In the genomic region with DNA sequence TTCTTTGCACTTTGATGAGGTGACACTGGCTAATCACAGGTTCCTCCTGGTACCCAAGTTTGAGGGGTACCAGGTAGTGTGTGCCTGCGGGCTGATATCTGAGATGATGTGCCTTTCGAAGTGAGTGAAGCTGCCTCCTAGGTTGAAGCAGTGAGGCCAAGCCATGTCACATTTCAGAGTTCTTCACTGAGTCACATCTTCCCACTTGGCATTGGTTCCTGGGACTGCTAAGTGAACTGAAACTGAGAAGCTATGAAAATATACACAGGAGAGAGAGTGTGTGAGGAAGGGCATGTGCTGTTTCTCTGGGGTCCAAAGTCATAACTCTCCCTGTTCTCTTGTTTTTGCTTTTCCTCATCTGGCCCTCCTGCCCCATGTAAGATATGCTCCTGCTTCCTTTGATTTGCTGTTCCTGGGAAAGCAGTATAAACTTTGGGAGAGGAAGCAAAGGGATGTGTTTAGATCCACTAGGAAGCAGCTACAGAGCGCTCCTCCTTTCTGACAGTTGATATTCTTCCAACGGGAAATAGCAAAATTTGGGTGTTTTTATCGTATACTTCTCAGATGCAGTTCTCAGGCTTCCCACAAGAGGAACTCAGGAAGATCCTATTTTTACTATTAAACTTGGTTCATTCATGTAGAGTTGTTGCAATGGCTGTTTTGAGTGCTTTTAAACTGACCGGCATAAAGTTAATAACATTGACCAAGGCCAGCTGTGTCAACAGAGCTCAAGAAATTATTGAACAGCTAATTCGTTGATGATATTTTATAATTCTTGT, we compare ENCODE assay signal across 19 cellular contexts.
DNase-seq lines count a peak whose midpoint lies in the region; ATAC-seq and TF ChIP-seq lines count a peak whose summit lies in the region.
"Had no signal": no experiment of that assay in that cellular context is flagged by ENCODE, and none has a peak within 500 bp of the region (broad histone marks: within the 10 kb centered on the region; RNA-seq: fewer than 3 reads in every experiment).

No MANE protein-coding gene starts in this region.

- no peak overlapping the region for H3K4me2 ChIP-seq in IMR-90 (ENCODE audit: low read depth, low read length)

- H4K5ac ChIP-seq in IMR-90 (ENCODE audit: low read depth, low read length), result no peak overlapping the region

- no peak overlapping the region for H2BK120ac ChIP-seq in IMR-90 (ENCODE audit: low read depth, low read length)

- no peak overlapping the region for H3K56ac ChIP-seq in IMR-90 (ENCODE audit: extremely low read depth, insufficient read depth, low read length)

- no peak overlapping the region for H2BK20ac ChIP-seq in IMR-90 (ENCODE audit: low read depth, low read length)

- no peak overlapping the region for H3K4me3 ChIP-seq in IMR-90 (ENCODE audit: insufficient read depth, low read depth, low read length)
- H3K4me3 ChIP-seq in brain microvascular endothelial cell (ENCODE audit: low read depth, low read length), result no peak overlapping the region
- H3K4me3 ChIP-seq: breast epithelium, HAP-1 had no signal

- 53% methylated on average over 2 of the region's 7 CpGs; no CpG with 5 or more reads in 1 of the 2 experiments for WGBS in IMR-90 (ENCODE audit: extremely low coverage in 2 of 2, insufficient read length in 1 of 2), 2 experiments

- H3K14ac ChIP-seq in IMR-90 (replicated peaks; ENCODE audit: low read depth, low read length), result peak overlapping the region; percentile 25; the same call in 1 of the 2 replicates

- H3K4me1 ChIP-seq in IMR-90 (ENCODE audit: control insufficient read depth, insufficient read depth, low read length), result peaks cover 6% of the 10 kb centered on the region
- H3K4me1 ChIP-seq: breast epithelium, HAP-1 had no signal

- no peak overlapping the region for H3K23ac ChIP-seq in IMR-90 (ENCODE audit: low read depth, low read length)

- peak overlapping the region; percentile 3 for H2AK9ac ChIP-seq in IMR-90 (replicated peaks; ENCODE audit: low read depth, low read length, poor library complexity)

- CTCF ChIA-PET in IMR-90 (lab: Yijun Ruan, JAX), result interaction anchor here (0.6 to 2.8 kb wide), 4 partner anchors 8 to 32 kb away, joined by 3 to 14 read pairs (median 4); no protein-coding TSS in a partner anchor

- no peaks in the 10 kb centered on the region for H3K36me3 ChIP-seq in IMR-90 (ENCODE audit: control insufficient read depth, insufficient read depth, low read length)
- H3K36me3 ChIP-seq in brain microvascular endothelial cell (replicated peaks), result no peaks in the 10 kb centered on the region
- H3K36me3 ChIP-seq: breast epithelium, HAP-1 had no signal

- H3K9me3 ChIP-seq in IMR-90 (ENCODE audit: control insufficient read depth, insufficient read depth, low read length), result peaks cover 4% of the 10 kb centered on the region; the same call in 1 of the 2 replicates

- ATAC-seq in IMR-90 (ENCODE audit: low read depth), result peak; percentile 85
- ATAC-seq in GM18861 (IDR thresholded peaks at IDR 0.05; ENCODE audit: unreplicated experiment), result no peak
- ATAC-seq in GM21825 (IDR thresholded peaks at IDR 0.05; ENCODE audit: unreplicated experiment), result no peak
- ATAC-seq in HG02973 (IDR thresholded peaks at IDR 0.05; ENCODE audit: unreplicated experiment), result no peak

- H3K9ac ChIP-seq in IMR-90 (ENCODE audit: low read depth, low read length), result peak overlapping the region; percentile 34; the same call in 1 of the 2 replicates

- H4K8ac ChIP-seq in IMR-90 (ENCODE audit: low read depth in 2 of 2, low read length in 2 of 2), result 0 out of 4 replicates have a peak overlapping the region, but pooled peaks of 1 of the 2 experiments have one; percentile 14

- no peak overlapping the region for H4K91ac ChIP-seq in IMR-90 (ENCODE audit: insufficient read depth, low read depth, low read length)

- H3K4ac ChIP-seq in IMR-90 (ENCODE audit: low read depth, low read length), result 0 out of 2 replicates have a peak overlapping the region, but pooled peaks have one; percentile 15

- no peak for TF ChIP-seq POLR2A in IMR-90 (IDR thresholded peaks at IDR 0.05; ENCODE audit: low read depth, low read length)

- DNase-seq in AG08395 (ENCODE audit: low spot score) (peak; percentile 44), IMR-90 (peak; percentile 78), brain microvascular endothelial cell (no peak), kidney tubule cell (ENCODE audit: low spot score) (peak; percentile 16), A172 (ENCODE audit: low spot score) (no peak)
- DNase-seq: activated CD4-positive, alpha-beta T cell treated with anti-CD3 and anti-CD28 coated beads, Interleukin-2, amount 10 ng/mL, durations not matched to agents 24 days and 14 days; GDM1; immature natural killer cell; Kasumi-1; NCI-H1694; NCI-H345; nephron progenitor cell; SHP77; stimulated activated naive CD4-positive, alpha-beta T cell treated with Interleukin-2 at 50 U/mL for 16 hours had no signal

- in situ Hi-C loops in IMR-90 (cut with MboI; ENCODE audit: low sequenced_read_pairs) (no loop called here), brain microvascular endothelial cell (cut with HindIII; ENCODE audit: low pct_ligation_motif_present, low sequenced_read_pairs) (no loop called here)

- no peaks in the 10 kb centered on the region for H3K9me1 ChIP-seq in IMR-90 (ENCODE audit: insufficient read depth, low read length)

- POLR2A ChIA-PET in IMR-90 (lab: Charles Lee; ENCODE audit: unreplicated experiment), result no interaction called here

- H3K27ac ChIP-seq in IMR-90 (ENCODE audit: insufficient read depth, low read length) (peak overlapping the region; percentile 26; the same call in 1 of the 2 replicates), brain microvascular endothelial cell (no peak overlapping the region)
- H3K27ac ChIP-seq: breast epithelium had no signal

- H2AFZ ChIP-seq in IMR-90 (replicated peaks; ENCODE audit: low read length, poor library complexity), result peak overlapping the region; percentile 57

- no TSS peak for BruUV-seq in IMR-90 (replicated peaks; lab: Mats Ljungman, UMichigan)

- no peak overlapping the region for H2BK5ac ChIP-seq in IMR-90 (ENCODE audit: low read depth, low read length, poor library complexity, severe bottlenecking)

- H3K18ac ChIP-seq in IMR-90 (ENCODE audit: low read depth, low read length), result 0 out of 2 replicates have a peak overlapping the region, but pooled peaks have one; percentile 18

- no peak for TF ChIP-seq RAD21 in IMR-90 (IDR thresholded peaks at IDR 0.05; ENCODE audit: low read length)

- H2BK15ac ChIP-seq in IMR-90 (ENCODE audit: low read depth, low read length), result peak overlapping the region; percentile 55; the same call in 2 of the 3 replicates

- TF ChIP-seq CTCF in IMR-90 (conservative IDR thresholded peaks at IDR 0.05; ENCODE audit: low read depth, low read length) (no peak), brain microvascular endothelial cell (IDR thresholded peaks at IDR 0.05; ENCODE audit: low read depth, low read length, missing control alignments) (peak; percentile 20)

- dilution Hi-C loops in IMR-90 (cut with HindIII; ENCODE audit: low sequenced_read_pairs, unreplicated experiment), result no loop called here

- H3K79me1 ChIP-seq in IMR-90 (ENCODE audit: low read depth in 1 of 2, low read length in 2 of 2), result no peaks in the 10 kb centered on the region

- no peaks in the 10 kb centered on the region for H3K27me3 ChIP-seq in IMR-90 (ENCODE audit: control insufficient read depth, insufficient read depth, low read length)
- H3K27me3 ChIP-seq in brain microvascular endothelial cell (replicated peaks), result no peaks in the 10 kb centered on the region
- H3K27me3 ChIP-seq: breast epithelium had no signal

- no peaks in the 10 kb centered on the region for H4K20me1 ChIP-seq in IMR-90 (ENCODE audit: insufficient read depth, low read length)

- no peak overlapping the region for H2AK5ac ChIP-seq in IMR-90 (ENCODE audit: low read depth, low read length)

- intact Hi-C loops in IMR-90 (cut with micrococcal nuclease), result no loop called here

TF ChIP-seq in IMR-90, 13 proteins besides CTCF, POLR2A, EP300 and RAD21:
- TF ChIP-seq FOS (IDR thresholded peaks at IDR 0.05; ENCODE audit: low read depth, low read length), result no peak
- TF ChIP-seq MXI1 (IDR thresholded peaks at IDR 0.05; ENCODE audit: borderline replicate concordance, low read depth, low read length), result no peak
- TF ChIP-seq CHD1 (IDR thresholded peaks at IDR 0.05; ENCODE audit: low read depth, low read length), result no peak
- no peak for TF ChIP-seq BHLHE40 (IDR thresholded peaks at IDR 0.05; ENCODE audit: low read depth, low read length)
- no peak for TF ChIP-seq SMC3 (IDR thresholded peaks at IDR 0.05; ENCODE audit: low read depth, low read length)
- TF ChIP-seq, protein P1, sequence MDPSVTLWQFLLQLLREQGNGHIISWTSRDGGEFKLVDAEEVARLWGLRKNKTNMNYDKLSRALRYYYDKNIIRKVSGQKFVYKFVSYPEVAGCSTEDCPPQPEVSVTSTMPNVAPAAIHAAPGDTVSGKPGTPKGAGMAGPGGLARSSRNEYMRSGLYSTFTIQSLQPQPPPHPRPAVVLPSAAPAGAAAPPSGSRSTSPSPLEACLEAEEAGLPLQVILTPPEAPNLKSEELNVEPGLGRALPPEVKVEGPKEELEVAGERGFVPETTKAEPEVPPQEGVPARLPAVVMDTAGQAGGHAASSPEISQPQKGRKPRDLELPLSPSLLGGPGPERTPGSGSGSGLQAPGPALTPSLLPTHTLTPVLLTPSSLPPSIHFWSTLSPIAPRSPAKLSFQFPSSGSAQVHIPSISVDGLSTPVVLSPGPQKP (IDR thresholded peaks at IDR 0.05; ENCODE audit: borderline replicate concordance, low read depth, low read length), result no peak
- TF ChIP-seq RFX5 (IDR thresholded peaks at IDR 0.05; ENCODE audit: low read depth, low read length), result no peak
- no peak for TF ChIP-seq MAZ (IDR thresholded peaks at IDR 0.05; ENCODE audit: borderline replicate concordance, low read depth, low read length)
- no peak for TF ChIP-seq CEBPB (IDR thresholded peaks at IDR 0.05; ENCODE audit: low read depth, low read length)
- TF ChIP-seq RCOR1 (IDR thresholded peaks at IDR 0.05; ENCODE audit: insufficient replicate concordance, low read length), result no peak
- no peak for TF ChIP-seq NFE2L2 (IDR thresholded peaks at IDR 0.05; ENCODE audit: low read depth, low read length)
- no peak for TF ChIP-seq USF2 (IDR thresholded peaks at IDR 0.05; ENCODE audit: low read depth, low read length)
- TF ChIP-seq MAFK (IDR thresholded peaks at IDR 0.05; ENCODE audit: low read depth, low read length), result no peak

Comparison
In these comparisons a context has a peak if more than half of its experiments do, and no peak if none do; other contexts are left out.
1. DNase-seq: peak in AG08395 (single experiment), IMR-90 (single experiment) and kidney tubule cell (single experiment); none in brain microvascular endothelial cell (single experiment) and A172 (single experiment).